9 cellular contexts compared by ENCODE assay signal in the genomic region with DNA sequence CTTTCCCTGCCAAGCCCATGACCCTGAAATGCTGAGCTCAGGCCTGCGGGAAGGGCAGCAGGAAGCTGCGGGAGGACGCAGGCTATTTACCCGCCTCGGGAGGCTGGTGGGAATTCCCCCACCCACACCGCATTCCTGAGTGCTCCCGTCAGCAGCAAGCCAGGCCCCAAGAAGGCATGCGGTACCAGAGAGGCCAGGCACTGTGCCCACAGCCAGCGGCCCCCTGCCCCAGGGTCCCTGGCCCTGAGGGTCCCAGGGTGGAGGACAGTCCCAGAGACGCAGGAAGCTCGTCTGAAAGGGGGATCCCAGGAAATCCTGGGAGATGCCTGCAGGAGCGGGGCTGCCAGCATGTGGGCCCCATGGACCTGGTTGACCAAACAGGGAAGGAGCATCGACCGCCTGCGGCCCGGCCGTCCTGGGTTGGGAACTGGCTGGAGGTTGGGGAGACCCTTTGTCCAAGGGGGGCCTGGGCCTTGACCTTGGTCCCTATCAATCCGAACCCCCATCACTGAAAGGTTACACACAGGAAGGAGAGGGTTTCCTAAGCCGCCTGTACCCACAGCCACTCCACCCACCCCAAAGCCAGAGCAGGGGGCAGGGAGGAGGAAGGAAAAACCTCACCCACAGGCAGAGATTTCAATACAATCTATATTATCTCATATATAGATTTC. TPM values are rescaled to one million over a fixed set of nuclear protein-coding genes. Genes with fewer than 3 reads are reported as not detected.
DNase-seq lines count a peak whose midpoint lies in the region; ATAC-seq and TF ChIP-seq lines count a peak whose summit lies in the region.
"Had no signal": no experiment of that assay in that cellular context is flagged by ENCODE, and none has a peak within 500 bp of the region (broad histone marks: within the 10 kb centered on the region; RNA-seq: fewer than 3 reads in every experiment).

No MANE protein-coding gene starts in this region.

- peak overlapping the region; percentile 90 for H3K27ac Mint-ChIP-seq in GM23338
- H3K27ac Mint-ChIP-seq in nephron, result peak overlapping the region; percentile 34 to 74 (median 66)
- no peak overlapping the region for H3K27ac Mint-ChIP-seq in stimulated activated naive B cell treated with anti-CD40 and anti-IgM and Interleukin-4, amounts not matched to agents 10 μg/mL and 1 μg/mL and 100 μg/mL, for 72 hours
- H3K27ac Mint-ChIP-seq: T-helper 1 cell treated with Interleukin-12 subunit alpha and Interleukin-12 subunit beta and Interleukin-4 antibody, amounts not matched to agents 30 μg/mL and 1 μg/mL, for 36 hours had no signal

- H3K9me2 ChIP-seq in GM23338 (ENCODE audit: insufficient read depth), result no peaks in the 10 kb centered on the region

- H3K4me3 ChIP-seq in GM23338 (no peak overlapping the region), esophagus squamous epithelium (peak overlapping the region in 1 of 4 donors; percentile 27), uterus (no peak overlapping the region)

- peak overlapping the region; percentile 17 for H3K4me2 ChIP-seq in GM23338

- peak in 1 of 4 donors; percentile 25 for TF ChIP-seq POLR2A in esophagus squamous epithelium (IDR thresholded peaks at IDR 0.05)
- TF ChIP-seq POLR2A in uterus (IDR thresholded peaks at IDR 0.05), result peak in 1 of 2 donors; percentile 44

- intact Hi-C loops in esophagus squamous epithelium (cut with DNase I) (no loop called here), uterus (cut with DNase I; ENCODE audit: low total_unique reads) (no loop called here)

- ATAC-seq in GM23338, result peak; percentile 61
- no peak for ATAC-seq in stimulated activated naive B cell treated with anti-CD40 and anti-IgM and Interleukin-4, amounts not matched to agents 10 μg/mL and 1 μg/mL and 100 μg/mL, for 72 hours (replicated peaks)
- ATAC-seq in GM21360 (IDR thresholded peaks at IDR 0.05; ENCODE audit: unreplicated experiment), result no peak

- H3K27me3 Mint-ChIP-seq in GM23338 (ENCODE audit: insufficient read depth, low read depth, poor library complexity) (peaks cover 29% of the 10 kb centered on the region), nephron (ENCODE audit: low read depth) (peaks cover 13% of the 10 kb centered on the region)
- peaks cover 7% of the 10 kb centered on the region in 2 donors for H3K27me3 Mint-ChIP-seq in stimulated activated naive B cell treated with anti-CD40 and anti-IgM and Interleukin-4, amounts not matched to agents 10 μg/mL and 1 μg/mL and 100 μg/mL, for 72 hours

- H3K27ac ChIP-seq in GM23338 (ENCODE audit: low read depth) (peak overlapping the region; percentile 97), esophagus squamous epithelium (peak overlapping the region; percentile 73 to 92 (median 88)), uterus (peak overlapping the region; percentile 89 to 99)

- H3K36me3 Mint-ChIP-seq in GM23338 (ENCODE audit: low read depth), result peaks cover 5% of the 10 kb centered on the region
- peaks cover 11% of the 10 kb centered on the region for H3K36me3 Mint-ChIP-seq in nephron (ENCODE audit: low read depth)
- peaks cover 29 to 31% of the 10 kb centered on the region in 2 donors for H3K36me3 Mint-ChIP-seq in stimulated activated naive B cell treated with anti-CD40 and anti-IgM and Interleukin-4, amounts not matched to agents 10 μg/mL and 1 μg/mL and 100 μg/mL, for 72 hours

- TF ChIP-seq CTCF in GM23338 (conservative IDR thresholded peaks at IDR 0.05; ENCODE audit: low read depth in 2 of 2), result no peak
- no peak for TF ChIP-seq CTCF in esophagus squamous epithelium (IDR thresholded peaks at IDR 0.05)
- no peak for TF ChIP-seq CTCF in nephron (IDR thresholded peaks at IDR 0.05; ENCODE audit: unreplicated experiment in 3 of 3)
- no peak for TF ChIP-seq CTCF in uterus (IDR thresholded peaks at IDR 0.05)

- H3K4me1 ChIP-seq in GM23338 (ENCODE audit: insufficient read depth), result peaks cover 25% of the 10 kb centered on the region
- peaks cover 42 to 71% (median 46%) of the 10 kb centered on the region in 3 donors for H3K4me1 ChIP-seq in esophagus squamous epithelium
- peaks cover 0 to 21% of the 10 kb centered on the region in 2 donors for H3K4me1 ChIP-seq in uterus

- DNase-seq in GM23338 (ENCODE audit: low spot score) (peak; percentile 91), UCSD-AML1 (lab: John Stamatoyannopoulos, UW; ENCODE audit: unreplicated experiment) (peak; percentile 44), esophagus squamous epithelium (lab: John Stamatoyannopoulos, UW) (no peak), uterus (peak; percentile 83 to 85), NCI-H187 (lab: John Stamatoyannopoulos, UW) (no peak)
- DNase-seq in stimulated activated naive B cell treated with anti-CD40 and anti-IgM and Interleukin-4, amounts not matched to agents 10 μg/mL and 1 μg/mL and 100 μg/mL, for 72 hours, result no peak

- no peak overlapping the region for H2AFZ ChIP-seq in GM23338

- no peaks in the 10 kb centered on the region for H3K9me3 ChIP-seq in esophagus squamous epithelium
- H3K9me3 ChIP-seq in uterus, result no peaks in the 10 kb centered on the region

- H3K27me3 ChIP-seq in GM23338 (ENCODE audit: insufficient read depth), result peaks cover 6% of the 10 kb centered on the region
- H3K27me3 ChIP-seq in esophagus squamous epithelium, result no peaks in the 10 kb centered on the region
- H3K27me3 ChIP-seq in uterus, result no peaks in the 10 kb centered on the region

- 47 to 63% methylated on average over 6 to 7 of the region's 19 CpGs for WGBS in esophagus squamous epithelium, 2 donors

- H4K20me1 ChIP-seq in GM23338 (replicated peaks; ENCODE audit: insufficient read depth), result no peaks in the 10 kb centered on the region

- no peaks in the 10 kb centered on the region for H3K36me3 ChIP-seq in GM23338 (ENCODE audit: insufficient read depth)
- peaks cover 0 to 60% (median 0%) of the 10 kb centered on the region in 3 donors for H3K36me3 ChIP-seq in esophagus squamous epithelium
- H3K36me3 ChIP-seq in uterus, result no peaks in the 10 kb centered on the region

- H3K4me1 Mint-ChIP-seq in GM23338 (peaks cover 39% of the 10 kb centered on the region), nephron (peaks cover 29% of the 10 kb centered on the region)
- peaks cover 20 to 31% of the 10 kb centered on the region in 2 donors for H3K4me1 Mint-ChIP-seq in stimulated activated naive B cell treated with anti-CD40 and anti-IgM and Interleukin-4, amounts not matched to agents 10 μg/mL and 1 μg/mL and 100 μg/mL, for 72 hours

- H3K9me3 Mint-ChIP-seq in GM23338, result peaks cover 3% of the 10 kb centered on the region; the same call in 1 of the 3 replicates
- no peaks in the 10 kb centered on the region for H3K9me3 Mint-ChIP-seq in nephron
- no peaks in the 10 kb centered on the region for H3K9me3 Mint-ChIP-seq in stimulated activated naive B cell treated with anti-CD40 and anti-IgM and Interleukin-4, amounts not matched to agents 10 μg/mL and 1 μg/mL and 100 μg/mL, for 72 hours
- H3K9me3 Mint-ChIP-seq: T-helper 1 cell treated with Interleukin-12 subunit alpha and Interleukin-12 subunit beta and Interleukin-4 antibody, amounts not matched to agents 30 μg/mL and 1 μg/mL, for 36 hours had no signal

- no peaks in the 10 kb centered on the region for H3K79me2 ChIP-seq in GM23338 (replicated peaks; ENCODE audit: insufficient read depth)

- H3K4me3 Mint-ChIP-seq in GM23338, result no peak overlapping the region
- H3K4me3 Mint-ChIP-seq in nephron, result no peak overlapping the region
- H3K4me3 Mint-ChIP-seq in stimulated activated naive B cell treated with anti-CD40 and anti-IgM and Interleukin-4, amounts not matched to agents 10 μg/mL and 1 μg/mL and 100 μg/mL, for 72 hours, result no peak overlapping the region
- H3K4me3 Mint-ChIP-seq: T-helper 1 cell treated with Interleukin-12 subunit alpha and Interleukin-12 subunit beta and Interleukin-4 antibody, amounts not matched to agents 30 μg/mL and 1 μg/mL, for 36 hours had no signal

- H3F3A ChIP-seq in GM23338 (replicated peaks; ENCODE audit: low read depth), result 0 out of 2 replicates have a peak, but pooled peaks cover 19% of the 10 kb centered on the region

TF ChIP-seq in GM23338, 12 proteins besides CTCF, POLR2A, EP300 and RAD21:
- TF ChIP-seq, protein P1, sequence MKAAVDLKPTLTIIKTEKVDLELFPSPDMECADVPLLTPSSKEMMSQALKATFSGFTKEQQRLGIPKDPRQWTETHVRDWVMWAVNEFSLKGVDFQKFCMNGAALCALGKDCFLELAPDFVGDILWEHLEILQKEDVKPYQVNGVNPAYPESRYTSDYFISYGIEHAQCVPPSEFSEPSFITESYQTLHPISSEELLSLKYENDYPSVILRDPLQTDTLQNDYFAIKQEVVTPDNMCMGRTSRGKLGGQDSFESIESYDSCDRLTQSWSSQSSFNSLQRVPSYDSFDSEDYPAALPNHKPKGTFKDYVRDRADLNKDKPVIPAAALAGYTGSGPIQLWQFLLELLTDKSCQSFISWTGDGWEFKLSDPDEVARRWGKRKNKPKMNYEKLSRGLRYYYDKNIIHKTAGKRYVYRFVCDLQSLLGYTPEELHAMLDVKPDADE (IDR thresholded peaks at IDR 0.05), result no peak
- TF ChIP-seq CREB1 (CRISPR knock-in tag; IDR thresholded peaks at IDR 0.05; ENCODE audit: low read depth), result peak; percentile 32; the same call in 1 of the 2 replicates
TF ChIP-seq in GM23338: peak in this region for 1.

RNA-seq across cellular contexts. Expression of a gene that starts 17.0 kb away (rescaled TPM):
- total RNA-seq in GM23338 (2014; rRNA removed; shearing (Covaris generic)), result 7.7 and 8.9 TPM in 2 replicates
- polyA plus RNA-seq in GM23338 (2016; fragmentation: Nextera tagmentation; extraction: Ambion mirVana), result 2.2 and 2.3 TPM in 2 replicates
- 10 to 100 TPM; 19.4 to 51.6 (median 40.5) TPM for total RNA-seq in esophagus squamous epithelium
- total RNA-seq in uterus, result 100 to 1,000 TPM in 1 of 4 donors, 10 to 100 TPM in 3; 10.1 to 180 (median 44.0) TPM

RNA-seq across cellular contexts. Expression of a gene that starts 37.2 kb away (rescaled TPM):
- 6.3 and 12.6 TPM in 2 replicates for total RNA-seq in GM23338 (2014; rRNA removed; shearing (Covaris generic))
- 4.5 and 5.8 TPM in 2 replicates for polyA plus RNA-seq in GM23338 (2016; fragmentation: Nextera tagmentation; extraction: Ambion mirVana)
- total RNA-seq in esophagus squamous epithelium, result 10 to 100 TPM; 12.9 to 24.2 (median 14.2) TPM
- total RNA-seq in uterus, result 10 to 100 TPM in 3 of 4 donors, 1 to 10 TPM in 1; 8.7 to 50.9 (median 34.5) TPM

RNA-seq across cellular contexts. Expression of a gene that starts 54.0 kb away (rescaled TPM):
- 76.5 and 95.1 TPM in 2 replicates for total RNA-seq in GM23338 (2014; rRNA removed; shearing (Covaris generic))
- polyA plus RNA-seq in GM23338 (2016; fragmentation: Nextera tagmentation; extraction: Ambion mirVana), result 40.7 and 42.2 TPM in 2 replicates
- total RNA-seq in esophagus squamous epithelium, result 10 to 100 TPM; 22.5 to 55.1 (median 28.3) TPM
- 10 to 100 TPM; 31.7 to 70.4 (median 50.7) TPM for total RNA-seq in uterus

Comparison
In these comparisons a context has a peak if more than half of its experiments do, and no peak if none do; other contexts are left out.
1. DNase-seq: peak in GM23338 (single experiment), UCSD-AML1 (single experiment) and uterus (2 of 2); none in esophagus squamous epithelium (single experiment), stimulated activated naive B cell treated with anti-CD40 and anti-IgM and Interleukin-4, amounts not matched to agents 10 μg/mL and 1 μg/mL and 100 μg/mL, for 72 hours (single experiment) and NCI-H187 (0 of 2).
2. Peak in every context shown above with its lines, with median percentiles within 50 percentile points of each other: H3K27ac ChIP-seq.